In genomic region chr2:46179037-46179621, GRCh38 we compare ENCODE assay signal across 8 cellular contexts.
A peak's percentile ranks its signal among the peaks of the same experiment; 100 is the strongest.
DNase-seq lines count a peak whose midpoint lies in the region; ATAC-seq and TF ChIP-seq lines count a peak whose summit lies in the region.

No MANE protein-coding gene starts in this region.

- peaks cover 13% of the 10 kb centered on the region for H3K4me1 Mint-ChIP-seq in activated T-cell treated with anti-CD3 and anti-CD28 coated beads, Interleukin-2, amount 50 U/mL, for 24 hours (ENCODE audit: low read depth)

- peaks cover 31% of the 10 kb centered on the region for H3K9me1 ChIP-seq in IMR-90 (ENCODE audit: insufficient read depth, low read length)

- peak overlapping the region; percentile 96 for H2BK120ac ChIP-seq in IMR-90 (ENCODE audit: low read depth, low read length)

- TF ChIP-seq POLR2A in IMR-90 (IDR thresholded peaks at IDR 0.05; ENCODE audit: low read depth, low read length): peak; percentile 89
- TF ChIP-seq POLR2A in sigmoid colon (IDR thresholded peaks at IDR 0.05): no peak

- no peaks in the 10 kb centered on the region for H3K36me3 Mint-ChIP-seq in activated T-cell treated with anti-CD3 and anti-CD28 coated beads, Interleukin-2, amount 50 U/mL, for 24 hours (ENCODE audit: low read depth)

- no peak overlapping the region for H3K4me3 Mint-ChIP-seq in activated T-cell treated with anti-CD3 and anti-CD28 coated beads, Interleukin-2, amount 50 U/mL, for 24 hours

- H4K5ac ChIP-seq in IMR-90 (ENCODE audit: low read depth, low read length): peak overlapping the region; percentile 99

- peak overlapping the region; percentile 82 for H3K56ac ChIP-seq in IMR-90 (ENCODE audit: extremely low read depth, insufficient read depth, low read length)

- dilution Hi-C loops in IMR-90 (cut with HindIII; ENCODE audit: low sequenced_read_pairs, unreplicated experiment): no loop called here

- H3K36me3 ChIP-seq in IMR-90 (ENCODE audit: control insufficient read depth, insufficient read depth, low read length): no peaks in the 10 kb centered on the region
- no peaks in the 10 kb centered on the region for H3K36me3 ChIP-seq in sigmoid colon

- no peaks in the 10 kb centered on the region for H3K27me3 Mint-ChIP-seq in activated T-cell treated with anti-CD3 and anti-CD28 coated beads, Interleukin-2, amount 50 U/mL, for 24 hours

- H3K4me1 ChIP-seq in IMR-90 (ENCODE audit: control insufficient read depth, insufficient read depth, low read length) (peaks cover 17% of the 10 kb centered on the region), sigmoid colon (peaks cover 0 to 23% (median 12%) of the 10 kb centered on the region in 4 donors)

- intact Hi-C loops in IMR-90 (cut with micrococcal nuclease): loop anchor here (1.0 to 5.0 kb wide), 4 partner anchors 82 to 184 kb away; no protein-coding TSS in a partner anchor
- intact Hi-C loops in sigmoid colon (cut with DNase I): loop anchor here (5.0 kb wide), 1 partner anchor 82 kb away; no protein-coding TSS in a partner anchor

- H2BK15ac ChIP-seq in IMR-90 (ENCODE audit: low read depth, low read length): peak overlapping the region; percentile 99

- H3K4ac ChIP-seq in IMR-90 (ENCODE audit: low read depth, low read length): peak overlapping the region; percentile 98

- H4K20me1 ChIP-seq in IMR-90 (ENCODE audit: insufficient read depth, low read length): no peaks in the 10 kb centered on the region

- peak overlapping the region; percentile 99 for H3K23ac ChIP-seq in IMR-90 (ENCODE audit: low read depth, low read length)

- WGBS in IMR-90 (ENCODE audit: extremely low coverage in 2 of 2, insufficient read length in 1 of 2), 2 experiments: 20% methylated on average over 2 of the region's 6 CpGs; no CpG with 5 or more reads in 1 of the 2 experiments
- 56 to 78% methylated on average over 6 of the region's 6 CpGs for WGBS in sigmoid colon, 2 donors

- H3K9me3 Mint-ChIP-seq in activated T-cell treated with anti-CD3 and anti-CD28 coated beads, Interleukin-2, amount 50 U/mL, for 24 hours: no peaks in the 10 kb centered on the region

- H4K8ac ChIP-seq in IMR-90 (ENCODE audit: low read depth in 2 of 2, low read length in 2 of 2): peak overlapping the region; percentile 82 to 100

- peak overlapping the region; percentile 99 for H2AK5ac ChIP-seq in IMR-90 (ENCODE audit: low read depth, low read length)

- peak overlapping the region; percentile 78 for H3K9ac ChIP-seq in IMR-90 (ENCODE audit: low read depth, low read length)

- H3K27ac ChIP-seq in IMR-90 (ENCODE audit: insufficient read depth, low read length) (peak overlapping the region; percentile 98), sigmoid colon (peak overlapping the region; percentile 33 to 70 (median 44))

- ATAC-seq in IMR-90 (ENCODE audit: low read depth): peak; percentile 96

- H3K79me1 ChIP-seq in IMR-90 (ENCODE audit: low read depth in 1 of 2, low read length in 2 of 2): peaks cover 0 to 20% of the 10 kb centered on the region in 2 experiments; a peak in 2 of 4 replicates

- TF ChIP-seq CTCF in IMR-90 (conservative IDR thresholded peaks at IDR 0.05; ENCODE audit: low read depth, low read length) (no peak), sigmoid colon (IDR thresholded peaks at IDR 0.05) (no peak)

- no TSS peak for BruUV-seq in IMR-90 (replicated peaks; lab: Mats Ljungman, UMichigan)

- H3K9me3 ChIP-seq in IMR-90 (ENCODE audit: control insufficient read depth, insufficient read depth, low read length) (no peaks in the 10 kb centered on the region), sigmoid colon (no peaks in the 10 kb centered on the region)

- in situ Hi-C loops in IMR-90 (cut with MboI; ENCODE audit: low sequenced_read_pairs): no loop called here

- DNase-seq in EH (ENCODE audit: low read depth): peak; percentile 97
- peak; percentile 99 for DNase-seq in IMR-90
- DNase-seq in activated T-cell treated with anti-CD3 and anti-CD28 coated beads, Interleukin-2, amount 50 U/mL, for 24 hours: peak; percentile 54
- DNase-seq in fibroblast of the conjunctiva (ENCODE audit: low read depth): peak; percentile 67
- DNase-seq in sigmoid colon: peak; percentile 90
- no peak for DNase-seq in NCI-H2081 (lab: John Stamatoyannopoulos, UW)
- DNase-seq in NCI-H1105 (lab: John Stamatoyannopoulos, UW): no peak
- no peak for DNase-seq in 8988T

- peak overlapping the region; percentile 9; the same call in 1 of the 2 replicates for H3K4me2 ChIP-seq in IMR-90 (ENCODE audit: low read depth, low read length)

- peak overlapping the region; percentile 96 for H4K91ac ChIP-seq in IMR-90 (ENCODE audit: insufficient read depth, low read depth, low read length)

- H2AFZ ChIP-seq in IMR-90 (replicated peaks; ENCODE audit: low read length, poor library complexity): peak overlapping the region; percentile 91

- H3K27me3 ChIP-seq in IMR-90 (ENCODE audit: control insufficient read depth, insufficient read depth, low read length): no peaks in the 10 kb centered on the region
- H3K27me3 ChIP-seq in sigmoid colon: no peaks in the 10 kb centered on the region

- POLR2A ChIA-PET in IMR-90 (lab: Charles Lee; ENCODE audit: unreplicated experiment): no interaction called here

- CTCF ChIA-PET in IMR-90 (lab: Yijun Ruan, JAX): no interaction called here

- peak overlapping the region; percentile 97 for H3K18ac ChIP-seq in IMR-90 (ENCODE audit: low read depth, low read length)

- H2BK20ac ChIP-seq in IMR-90 (ENCODE audit: low read depth, low read length): peak overlapping the region; percentile 91

- TF ChIP-seq EP300 in sigmoid colon (IDR thresholded peaks at IDR 0.05): no peak

- peak overlapping the region; percentile 89 for H3K14ac ChIP-seq in IMR-90 (replicated peaks; ENCODE audit: low read depth, low read length)

- peak; percentile 38 for TF ChIP-seq RAD21 in IMR-90 (IDR thresholded peaks at IDR 0.05; ENCODE audit: low read length)

- no peak overlapping the region for H3K4me3 ChIP-seq in IMR-90 (ENCODE audit: insufficient read depth, low read depth, low read length)
- H3K4me3 ChIP-seq in sigmoid colon: no peak overlapping the region

- peak overlapping the region; percentile 66 for H3K27ac Mint-ChIP-seq in activated T-cell treated with anti-CD3 and anti-CD28 coated beads, Interleukin-2, amount 50 U/mL, for 24 hours

- peak overlapping the region; percentile 80 for H2AK9ac ChIP-seq in IMR-90 (replicated peaks; ENCODE audit: low read depth, low read length, poor library complexity)

- H2BK5ac ChIP-seq in IMR-90 (ENCODE audit: low read depth, low read length, poor library complexity, severe bottlenecking): peak overlapping the region; percentile 99

TF ChIP-seq in IMR-90, 13 proteins besides CTCF, POLR2A, EP300 and RAD21:
- peak; percentile 18; the same call in 1 of the 2 replicates for TF ChIP-seq BHLHE40 (IDR thresholded peaks at IDR 0.05; ENCODE audit: low read depth, low read length)
- TF ChIP-seq MAZ (IDR thresholded peaks at IDR 0.05; ENCODE audit: borderline replicate concordance, low read depth, low read length): no peak
- 0 out of 2 replicates have a peak, but pooled peaks have one; percentile 71 for TF ChIP-seq CHD1 (IDR thresholded peaks at IDR 0.05; ENCODE audit: low read depth, low read length)
- peak; percentile 56; the same call in 1 of the 2 replicates for TF ChIP-seq FOS (IDR thresholded peaks at IDR 0.05; ENCODE audit: low read depth, low read length)
- TF ChIP-seq NFE2L2 (IDR thresholded peaks at IDR 0.05; ENCODE audit: low read depth, low read length): 0 out of 2 replicates have a peak, but pooled peaks have one; percentile 19
- no peak for TF ChIP-seq MXI1 (IDR thresholded peaks at IDR 0.05; ENCODE audit: borderline replicate concordance, low read depth, low read length)
- no peak for TF ChIP-seq USF2 (IDR thresholded peaks at IDR 0.05; ENCODE audit: low read depth, low read length)
- no peak for TF ChIP-seq RFX5 (IDR thresholded peaks at IDR 0.05; ENCODE audit: low read depth, low read length)
- no peak for TF ChIP-seq ELK1 (IDR thresholded peaks at IDR 0.05; ENCODE audit: borderline replicate concordance, low read depth, low read length)
- TF ChIP-seq CEBPB (IDR thresholded peaks at IDR 0.05; ENCODE audit: low read depth, low read length): peak; percentile 22
- TF ChIP-seq MAFK (IDR thresholded peaks at IDR 0.05; ENCODE audit: low read depth, low read length): peak; percentile 42

Comparison
In these comparisons a context has a peak if more than half of its experiments do, and no peak if none do; other contexts are left out.
1. DNase-seq: peak in EH (single experiment), IMR-90 (single experiment), activated T-cell treated with anti-CD3 and anti-CD28 coated beads, Interleukin-2, amount 50 U/mL, for 24 hours (single experiment), fibroblast of the conjunctiva (single experiment) and sigmoid colon (single experiment); none in NCI-H2081 (0 of 2), NCI-H1105 (single experiment) and 8988T (single experiment).